In the genomic region with DNA sequence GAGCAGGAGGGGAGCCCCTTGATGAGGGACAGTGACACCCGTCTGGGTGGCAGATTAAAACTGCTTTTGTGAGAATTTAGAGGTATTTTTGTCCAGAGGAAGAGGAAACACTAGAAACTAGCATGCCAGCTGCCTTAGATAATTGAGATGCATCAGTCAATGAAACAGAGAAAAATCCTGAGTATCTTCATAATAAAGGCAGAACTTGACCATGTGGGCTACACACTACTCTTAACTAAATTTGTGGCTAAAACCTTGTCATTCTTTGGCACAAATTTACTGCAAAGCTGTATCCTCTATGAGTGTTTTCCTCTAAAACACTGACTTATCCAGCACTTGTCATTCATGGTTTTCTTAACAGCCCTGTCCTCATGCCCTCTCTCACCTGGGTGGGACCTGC, we compare ENCODE assay signal across 22 cellular contexts.
DNase-seq lines count a peak whose midpoint lies in the region; ATAC-seq, FAIRE-seq and TF ChIP-seq lines count a peak whose summit lies in the region.
"Had no signal": no experiment of that assay in that cellular context is flagged by ENCODE, and none has a peak within 500 bp of the region (broad histone marks: within the 10 kb centered on the region; RNA-seq: fewer than 3 reads in every experiment).

No MANE protein-coding gene starts in this region.

- H3K4me3 ChIP-seq in heart right ventricle (no peak overlapping the region), right cardiac atrium (ENCODE audit: low read length) (no peak overlapping the region), astrocyte (ENCODE audit: insufficient read depth, low read depth, low read length) (no peak overlapping the region)
- H3K4me3 ChIP-seq: esophagus squamous epithelium, mucosa of descending colon, transverse colon had no signal

- H3K27me3 Mint-ChIP-seq in astrocyte (ENCODE audit: low read depth, unreplicated experiment) (no peaks in the 10 kb centered on the region), mesothelial cell of epicardium (ENCODE audit: low read depth) (no peaks in the 10 kb centered on the region), type B pancreatic cell (no peaks in the 10 kb centered on the region)
- H3K27me3 Mint-ChIP-seq: activated naive CD4-positive, alpha-beta T cell treated with anti-CD3 and anti-CD28 coated beads, Interleukin-2, amount 50 U/mL, for 24 hours; stimulated activated naive CD8-positive, alpha-beta T cell treated with anti-CD3 and anti-CD28 coated beads, Interleukin-15, amount 100 ng/mL, for 72 hours had no signal

- H4K20me1 ChIP-seq in astrocyte (ENCODE audit: insufficient read depth, low read length), result no peaks in the 10 kb centered on the region

- peak overlapping the region; percentile 78 for H3K27ac Mint-ChIP-seq in astrocyte (ENCODE audit: unreplicated experiment)
- peak overlapping the region; percentile 72 for H3K27ac Mint-ChIP-seq in mesothelial cell of epicardium
- peak overlapping the region; percentile 78 for H3K27ac Mint-ChIP-seq in type B pancreatic cell
- H3K27ac Mint-ChIP-seq: activated naive CD4-positive, alpha-beta T cell treated with anti-CD3 and anti-CD28 coated beads, Interleukin-2, amount 50 U/mL, for 24 hours; effector memory CD8-positive, alpha-beta T cell; IgD-negative memory B cell had no signal

- H3K27me3 ChIP-seq in heart right ventricle (no peaks in the 10 kb centered on the region), right cardiac atrium (ENCODE audit: control insufficient read depth, insufficient read depth) (no peaks in the 10 kb centered on the region), astrocyte (ENCODE audit: insufficient read depth, low read length) (no peaks in the 10 kb centered on the region)
- H3K27me3 ChIP-seq: BE2C, esophagus squamous epithelium, transverse colon had no signal

- H3K4me1 ChIP-seq in heart right ventricle (peaks cover 11 to 62% (median 43%) of the 10 kb centered on the region in 9 donors), right cardiac atrium (ENCODE audit: control insufficient read depth, insufficient read depth, low read length) (peaks cover 5% of the 10 kb centered on the region), astrocyte (ENCODE audit: insufficient read depth, low read length) (peaks cover 40% of the 10 kb centered on the region)

- FAIRE-seq in astrocyte (lab: Jason Lieb, UNC), result no peak
- FAIRE-seq: A204.1, colon had no signal

- H3K4me3 Mint-ChIP-seq in astrocyte (ENCODE audit: unreplicated experiment) (no peak overlapping the region), mesothelial cell of epicardium (no peak overlapping the region), type B pancreatic cell (peak overlapping the region; percentile 4)
- H3K4me3 Mint-ChIP-seq: activated naive CD4-positive, alpha-beta T cell treated with anti-CD3 and anti-CD28 coated beads, Interleukin-2, amount 50 U/mL, for 24 hours; effector memory CD8-positive, alpha-beta T cell; IgD-negative memory B cell; stimulated activated naive CD8-positive, alpha-beta T cell treated with anti-CD3 and anti-CD28 coated beads, Interleukin-15, amount 100 ng/mL, for 72 hours had no signal

- DNase-seq in heart right ventricle (no peak), right cardiac atrium (no peak), astrocyte (ENCODE audit: low read depth) (peak; percentile 27), mesothelial cell of epicardium (ENCODE audit: low spot score in 2 of 2, unreplicated experiment in 2 of 2) (no peak), type B pancreatic cell (ENCODE audit: extremely low spot score, unreplicated experiment) (no peak), NCI-H2107 (lab: John Stamatoyannopoulos, UW) (no peak)
- DNase-seq: activated CD4-positive, alpha-beta T cell treated with anti-CD3 and anti-CD28 coated beads, Interleukin-2, amount 50 U/mL, for 1 hour; COR-L47; effector memory CD8-positive, alpha-beta T cell; esophagus squamous epithelium; glutamatergic neuron; mucosa of descending colon; NCI-H510A treated with DMSO at 0.1 percent for 48 hours; stimulated activated naive CD8-positive, alpha-beta T cell treated with anti-CD3 and anti-CD28 coated beads, Interleukin-15, amount 100 ng/mL, for 72 hours had no signal

- intact Hi-C loops in heart right ventricle (cut with DNase I) (loop anchor here (1.0 to 10.0 kb wide), 15 partner anchors 59 to 492 kb away; partner anchors contain the start of genes TPM1 (in 4 of the 10) and APH1B (in 1 of the 10)), right cardiac atrium (cut with DNase I) (loop anchor here in 3 of 4 donors (2.0 to 10.0 kb wide), 6 partner anchors 62 to 310 kb away; partner anchors contain the start of gene TPM1 (in 1 of the 3))

- peaks cover 17% of the 10 kb centered on the region for H3K36me3 Mint-ChIP-seq in astrocyte (ENCODE audit: low read depth, unreplicated experiment)
- H3K36me3 Mint-ChIP-seq in mesothelial cell of epicardium, result no peaks in the 10 kb centered on the region
- peaks cover 25% of the 10 kb centered on the region for H3K36me3 Mint-ChIP-seq in type B pancreatic cell
- H3K36me3 Mint-ChIP-seq: activated naive CD4-positive, alpha-beta T cell treated with anti-CD3 and anti-CD28 coated beads, Interleukin-2, amount 50 U/mL, for 24 hours; IgD-negative memory B cell had no signal

- ATAC-seq in heart right ventricle, result no peak
- ATAC-seq in right cardiac atrium, result no peak
- no peak for ATAC-seq in HG03139 (IDR thresholded peaks at IDR 0.05; ENCODE audit: unreplicated experiment)
- no peak for ATAC-seq in HG02623 (IDR thresholded peaks at IDR 0.05; ENCODE audit: unreplicated experiment)
- ATAC-seq: effector memory CD8-positive, alpha-beta T cell had no signal

- H3K27ac ChIP-seq in heart right ventricle (peak overlapping the region in 8 of 10 donors; percentile 23 to 80 (median 70)), right cardiac atrium (ENCODE audit: low read length) (no peak overlapping the region), astrocyte (ENCODE audit: low read depth, low read length) (peak overlapping the region; percentile 20)

- peaks cover 58% of the 10 kb centered on the region for H3K4me1 Mint-ChIP-seq in astrocyte (ENCODE audit: low read depth, unreplicated experiment)
- peaks cover 49% of the 10 kb centered on the region for H3K4me1 Mint-ChIP-seq in mesothelial cell of epicardium
- peaks cover 48% of the 10 kb centered on the region for H3K4me1 Mint-ChIP-seq in type B pancreatic cell (ENCODE audit: unreplicated experiment)
- H3K4me1 Mint-ChIP-seq: activated naive CD4-positive, alpha-beta T cell treated with anti-CD3 and anti-CD28 coated beads, Interleukin-2, amount 50 U/mL, for 24 hours; IgD-negative memory B cell; stimulated activated naive CD8-positive, alpha-beta T cell treated with anti-CD3 and anti-CD28 coated beads, Interleukin-15, amount 100 ng/mL, for 72 hours had no signal

- H3K4me2 ChIP-seq in astrocyte (ENCODE audit: low read length), result peak overlapping the region; percentile 38

- peak overlapping the region; percentile 7 for H3K9ac ChIP-seq in astrocyte (ENCODE audit: low read length)

- TF ChIP-seq CTCF in heart right ventricle (IDR thresholded peaks at IDR 0.05) (no peak), astrocyte (IDR thresholded peaks at IDR 0.05; ENCODE audit: insufficient read depth, low read depth, low read length) (no peak), mesothelial cell of epicardium (IDR thresholded peaks at IDR 0.05; ENCODE audit: unreplicated experiment) (no peak), type B pancreatic cell (conservative IDR thresholded peaks at IDR 0.05) (no peak)

- H3K36me3 ChIP-seq in heart right ventricle (peaks cover 0 to 20% (median 0%) of the 10 kb centered on the region in 9 donors), astrocyte (ENCODE audit: insufficient read depth, low read length) (no peaks in the 10 kb centered on the region)
- H3K36me3 ChIP-seq: esophagus squamous epithelium had no signal

- H3K9me3 Mint-ChIP-seq in astrocyte (ENCODE audit: unreplicated experiment) (no peaks in the 10 kb centered on the region), mesothelial cell of epicardium (no peaks in the 10 kb centered on the region), type B pancreatic cell (no peaks in the 10 kb centered on the region)
- H3K9me3 Mint-ChIP-seq: activated naive CD4-positive, alpha-beta T cell treated with anti-CD3 and anti-CD28 coated beads, Interleukin-2, amount 50 U/mL, for 24 hours; effector memory CD8-positive, alpha-beta T cell; IgD-negative memory B cell; stimulated activated naive CD8-positive, alpha-beta T cell treated with anti-CD3 and anti-CD28 coated beads, Interleukin-15, amount 100 ng/mL, for 72 hours had no signal

- H3K9me3 ChIP-seq in heart right ventricle (no peaks in the 10 kb centered on the region), right cardiac atrium (ENCODE audit: control insufficient read depth, low read length) (no peaks in the 10 kb centered on the region), astrocyte (ENCODE audit: insufficient read depth, low read depth, low read length) (no peaks in the 10 kb centered on the region)
- H3K9me3 ChIP-seq: BE2C, esophagus squamous epithelium, mucosa of descending colon, transverse colon had no signal

- H3K79me2 ChIP-seq in astrocyte (ENCODE audit: insufficient read depth, low read length), result no peaks in the 10 kb centered on the region

- 54 to 63% methylated on average over 1 of the region's 1 CpG for WGBS in heart right ventricle, 2 donors
- WGBS in right cardiac atrium, result 60% methylated on average over 1 of the region's 1 CpG

- no peak overlapping the region for H2AFZ ChIP-seq in astrocyte (ENCODE audit: low read depth, low read length)
